In genomic region chr6:44202332-44202971, GRCh38 we compare ENCODE assay signal across 20 cellular contexts. TPM values are rescaled to one million over a fixed set of nuclear protein-coding genes. Genes with fewer than 3 reads are reported as not detected.
DNase-seq lines count a peak whose midpoint lies in the region; ATAC-seq and TF ChIP-seq lines count a peak whose summit lies in the region.
"Had no signal": no experiment of that assay in that cellular context is flagged by ENCODE, and none has a peak within 500 bp of the region (broad histone marks: within the 10 kb centered on the region; RNA-seq: fewer than 3 reads in every experiment).

No MANE protein-coding gene starts in this region.

- peak overlapping the region; percentile 73 for H3K4ac ChIP-seq in trophoblast cell (ENCODE audit: low read depth, low read length)

- no peak overlapping the region for H3K4me3 ChIP-seq in H7 (ENCODE audit: insufficient read depth, low read depth, low read length)
- no peak overlapping the region for H3K4me3 ChIP-seq in body of pancreas
- H3K4me3 ChIP-seq in iPS-15b (ENCODE audit: low read depth, low read length) = peak overlapping the region; percentile 9
- no peak overlapping the region for H3K4me3 ChIP-seq in trophoblast cell (ENCODE audit: low read depth, low read length)
- H3K4me3 ChIP-seq in mucosa of descending colon = no peak overlapping the region
- H3K4me3 ChIP-seq: adrenal gland had no signal

- TF ChIP-seq POLR2A in body of pancreas (IDR thresholded peaks at IDR 0.05) = no peak

- H3K4me1 ChIP-seq in body of pancreas (peaks cover 36% of the 10 kb centered on the region), iPS-15b (ENCODE audit: control insufficient read depth, insufficient read depth, low read length) (peaks cover 26% of the 10 kb centered on the region), trophoblast cell (ENCODE audit: control insufficient read depth in 1 of 2, insufficient read depth in 2 of 2, low read length in 2 of 2) (peaks cover 31 to 39% of the 10 kb centered on the region in 2 experiments), mucosa of descending colon (ENCODE audit: low read depth) (no peaks in the 10 kb centered on the region)

- H3K79me1 ChIP-seq in trophoblast cell (ENCODE audit: low read length) = peaks cover 43% of the 10 kb centered on the region

- H3K23ac ChIP-seq in trophoblast cell (ENCODE audit: low read length) = no peak overlapping the region

- H2BK12ac ChIP-seq in trophoblast cell (ENCODE audit: low read length) = peak overlapping the region; percentile 96

- peak overlapping the region; percentile 99 for H4K91ac ChIP-seq in trophoblast cell (ENCODE audit: low read depth, low read length)

- WGBS in body of pancreas, 2 donors = 66 to 82% methylated on average over 4 of the region's 4 CpGs
- WGBS in trophoblast cell (ENCODE audit: extremely low coverage, insufficient coverage, insufficient read length) = no CpG with 5 or more reads among the region's 4 CpGs

- peak overlapping the region; percentile 99 for H2BK5ac ChIP-seq in trophoblast cell (ENCODE audit: low read depth, low read length, poor library complexity)

- H3K18ac ChIP-seq in trophoblast cell (ENCODE audit: low read length) = peak overlapping the region; percentile 98

- TF ChIP-seq CTCF in body of pancreas (IDR thresholded peaks at IDR 0.05) (no peak), mucosa of descending colon (IDR thresholded peaks at IDR 0.05) (no peak), GM10266 (IDR thresholded peaks at IDR 0.05; ENCODE audit: control insufficient read depth, insufficient read depth, low read depth, missing control alignments) (no peak)

- DNase-seq in H7 (peak; percentile 82), body of pancreas (no peak), trophoblast cell (peak in 1 of 2 donors; percentile 31), mucosa of descending colon (no peak), GM10266 (ENCODE audit: extremely low spot score) (no peak)
- DNase-seq: activated CD4-positive, alpha-beta T cell treated with anti-CD3 and anti-CD28 coated beads, Interleukin-2, amount 50 U/mL, for 4 hours; activated T-cell treated with anti-CD3 and anti-CD28 coated beads, Interleukin-2, amount 50 U/mL, for 72 hours; cerebellar nuclear complex; DMS 273 treated with DMSO at 0.1 percent for 48 hours; left cardiac atrium; MM.1S; NCI-H2029; NCI-H526; OCI-M1 had no signal

- peak overlapping the region; percentile 93 for H3K14ac ChIP-seq in trophoblast cell (ENCODE audit: low read length)

- peak overlapping the region; percentile 20 for H3K4me2 ChIP-seq in trophoblast cell (ENCODE audit: low read length)

- no peaks in the 10 kb centered on the region for H3K9me3 ChIP-seq in body of pancreas
- H3K9me3 ChIP-seq in iPS-15b (ENCODE audit: control insufficient read depth, insufficient read depth, low read length) = no peaks in the 10 kb centered on the region
- no peaks in the 10 kb centered on the region for H3K9me3 ChIP-seq in trophoblast cell (ENCODE audit: insufficient read depth, low read depth, low read length)
- H3K9me3 ChIP-seq in mucosa of descending colon = no peaks in the 10 kb centered on the region
- H3K9me3 ChIP-seq: adrenal gland had no signal

- H2BK120ac ChIP-seq in trophoblast cell (ENCODE audit: insufficient read depth, low read length, poor library complexity) = peak overlapping the region; percentile 99

- H2AK5ac ChIP-seq in trophoblast cell (ENCODE audit: low read length) = peak overlapping the region; percentile 92

- no peaks in the 10 kb centered on the region for H3K27me3 ChIP-seq in H7 (ENCODE audit: control insufficient read depth, insufficient read depth, low read length)
- no peaks in the 10 kb centered on the region for H3K27me3 ChIP-seq in body of pancreas
- no peaks in the 10 kb centered on the region for H3K27me3 ChIP-seq in iPS-15b (ENCODE audit: control insufficient read depth, insufficient read depth, low read length)
- no peaks in the 10 kb centered on the region for H3K27me3 ChIP-seq in trophoblast cell (ENCODE audit: insufficient read depth, low read length)
- H3K27me3 ChIP-seq: adrenal gland had no signal

- H3K79me2 ChIP-seq in trophoblast cell (ENCODE audit: control insufficient read depth, insufficient read depth, low read length, poor library complexity) = peaks cover 12% of the 10 kb centered on the region

- H3K9ac ChIP-seq in iPS-15b (ENCODE audit: low read depth, low read length) = peak overlapping the region; percentile 8
- no peak overlapping the region for H3K9ac ChIP-seq in trophoblast cell (ENCODE audit: low read length)

- H4K12ac ChIP-seq in trophoblast cell (ENCODE audit: low read depth, low read length) = peak overlapping the region; percentile 82

- H3K27ac ChIP-seq in body of pancreas (peak overlapping the region; percentile 37 to 73 (median 51)), trophoblast cell (ENCODE audit: low read depth, low read length) (peak overlapping the region; percentile 99)

- H3K36me3 ChIP-seq in H7 (replicated peaks; ENCODE audit: control insufficient read depth, insufficient read depth, low read length) (no peaks in the 10 kb centered on the region), body of pancreas (replicated peaks in 1 of 2; ENCODE audit: insufficient read depth in 1 of 2, low read depth in 2 of 2) (no peaks in the 10 kb centered on the region), iPS-15b (ENCODE audit: control insufficient read depth, insufficient read depth, low read length) (no peaks in the 10 kb centered on the region), trophoblast cell (ENCODE audit: control insufficient read depth in 1 of 2, insufficient read depth in 2 of 2, low read length in 2 of 2) (no peaks in the 10 kb centered on the region), mucosa of descending colon (ENCODE audit: low read depth) (no peaks in the 10 kb centered on the region)
- H3K36me3 ChIP-seq: adrenal gland had no signal

- intact Hi-C loops in body of pancreas (cut with DNase I) (no loop called here), mucosa of descending colon (cut with DNase I, micrococcal nuclease) (no loop called here)

- peak overlapping the region; percentile 76 for H2AFZ ChIP-seq in trophoblast cell (ENCODE audit: insufficient read depth, low read length, poor library complexity)

- peak overlapping the region; percentile 87 for H4K8ac ChIP-seq in trophoblast cell (ENCODE audit: low read depth, low read length)

- ATAC-seq in body of pancreas (peak; percentile 10), mucosa of descending colon (no peak), HG03135 (IDR thresholded peaks at IDR 0.05; ENCODE audit: unreplicated experiment) (no peak), GM21528 (IDR thresholded peaks at IDR 0.05; ENCODE audit: low FRiP score, unreplicated experiment) (no peak)
- ATAC-seq: activated T-cell treated with anti-CD3 and anti-CD28 coated beads, Interleukin-2, amount 50 U/mL, for 72 hours; SK-N-SH treated with all-trans-retinoic acid at 6 μM for 48 hours had no signal

RNA-seq across cellular contexts. Expression of gene MYMX, which starts 14.3 kb away (rescaled TPM):
- total RNA-seq in H7 (2014; rRNA removed; shearing (Covaris generic)) = 5.2 and 6.0 TPM in 2 replicates
- total RNA-seq in body of pancreas (1 to 10 TPM in 1 of 2 donors, not detected in 1; 4.2 TPM), mucosa of descending colon (under 1 TPM in 1 of 3 donors, not detected in 2; 0.39 TPM)
- polyA plus RNA-seq in trophoblast cell (2013) = 0.37 and 0.41 TPM in 2 replicates
- total RNA-seq: activated T-cell treated with anti-CD3 and anti-CD28 coated beads, Interleukin-2, amount 50 U/mL, for 72 hours; progenitor cell of endocrine pancreas had no signal

RNA-seq across cellular contexts. Expression of gene SLC29A1, which starts 20.9 kb away (rescaled TPM):
- 68.6 and 71.9 TPM in 2 replicates for total RNA-seq in H7 (2014; rRNA removed; shearing (Covaris generic))
- total RNA-seq in body of pancreas (10 to 100 TPM; 44.8 to 90.3 TPM), mucosa of descending colon (100 to 1,000 TPM in 1 of 3 donors, 10 to 100 TPM in 2; 12.9 to 140 (median 14.8) TPM)
- polyA plus RNA-seq in trophoblast cell (2013) = 99.2 and 101 TPM in 2 replicates

RNA-seq across cellular contexts. Expression of gene CAPN11, which starts 43.8 kb away (rescaled TPM):
- 1.0 and 2.0 TPM in 2 replicates for total RNA-seq in H7 (2014; rRNA removed; shearing (Covaris generic))
- total RNA-seq in body of pancreas = under 1 TPM in 1 of 2 donors, not detected in 1; 0.66 TPM
- polyA plus RNA-seq in trophoblast cell (2013) = 0.06 and 0.07 TPM in 2 replicates
- total RNA-seq in mucosa of descending colon = 1 to 10 TPM in 2 of 3 donors, under 1 TPM in 1; 0.35 to 1.2 (median 1.1) TPM
- total RNA-seq: progenitor cell of endocrine pancreas had no signal

RNA-seq across cellular contexts. Expression of gene HSP90AB1, which starts 44.4 kb away (rescaled TPM):
- 1,821 and 1,973 TPM in 2 replicates for total RNA-seq in H7 (2014; rRNA removed; shearing (Covaris generic))
- total RNA-seq in body of pancreas = 100 to 1,000 TPM; 269 to 441 TPM
- polyA plus RNA-seq in trophoblast cell (2013) = 916 and 940 TPM in 2 replicates
- total RNA-seq in mucosa of descending colon = 100 to 1,000 TPM; 322 to 593 (median 399) TPM

RNA-seq across cellular contexts. Expression of gene SLC35B2, which starts 54.9 kb away (rescaled TPM):
- 27.2 and 28.7 TPM in 2 replicates for total RNA-seq in H7 (2014; rRNA removed; shearing (Covaris generic))
- total RNA-seq in body of pancreas = 10 to 100 TPM; 31.1 to 33.9 TPM
- 48.9 and 52.5 TPM in 2 replicates for polyA plus RNA-seq in trophoblast cell (2013)
- 10 to 100 TPM; 24.9 to 38.0 (median 31.6) TPM for total RNA-seq in mucosa of descending colon
